ENCODE assay signal across 8 cellular contexts in genomic region chr14:76914533-76915061, GRCh38.
DNase-seq lines count a peak whose midpoint lies in the region; TF ChIP-seq lines count a peak whose summit lies in the region.
"Not testable (repeated sequence)": the region's sequence is repeated elsewhere in the genome, so short reads cannot be mapped to it uniquely, and the experiment has no call there.

No MANE protein-coding gene starts in this region.

- H3K9me3 Mint-ChIP-seq in Calu3 (ENCODE audit: low read depth, unreplicated experiment): not testable (repeated sequence)

- H3K4me1 Mint-ChIP-seq in Calu3 (ENCODE audit: low read depth, unreplicated experiment): peaks cover 46% of the 10 kb centered on the region

- not testable (repeated sequence) for H3K4me3 ChIP-seq in LNCaP clone FGC (ENCODE audit: low read depth, low read length); colonic mucosa; neutrophil (ENCODE audit: low read depth in 1 of 2, low read length in 1 of 2); tibial artery

- not testable (repeated sequence) for H3K27me3 ChIP-seq in colonic mucosa, neutrophil, tibial artery

- not testable (repeated sequence) for H3K27me3 Mint-ChIP-seq in Calu3 (ENCODE audit: unreplicated experiment)

- H3K9me3 ChIP-seq in colonic mucosa, neutrophil, tibial artery: not testable (repeated sequence)

- H3K36me3 ChIP-seq in colonic mucosa, neutrophil, tibial artery: not testable (repeated sequence)

- H3K9ac ChIP-seq in colonic mucosa (ENCODE audit: low read depth in 2 of 2, low read length in 2 of 2): not testable (repeated sequence)

- TF ChIP-seq CTCF in Calu3 (IDR thresholded peaks at IDR 0.05; ENCODE audit: unreplicated experiment); LNCaP clone FGC (IDR thresholded peaks at IDR 0.05; ENCODE audit: control insufficient read depth, extremely low read depth, insufficient read depth); VCaP (conservative IDR thresholded peaks at IDR 0.05); colonic mucosa (IDR thresholded peaks at IDR 0.05); neutrophil (IDR thresholded peaks at IDR 0.05); tibial artery (IDR thresholded peaks at IDR 0.05): not testable (repeated sequence)

- peak; percentile 90 for DNase-seq in Calu3
- DNase-seq in LNCaP clone FGC (ENCODE audit: low read depth): peak; percentile 77
- peak; percentile 14 to 71 for DNase-seq in NCI-H526 (lab: John Stamatoyannopoulos, UW)
- peak; percentile 59 for DNase-seq in colonic mucosa
- peak; percentile 93 for DNase-seq in islet precursor cell
- not testable (repeated sequence) for DNase-seq in tibial artery

- BruUV-seq in Calu3 (replicated peaks; lab: Mats Ljungman, UMichigan): not testable (repeated sequence)

- peak overlapping the region; percentile 26 for H3K4me3 Mint-ChIP-seq in Calu3 (ENCODE audit: low read depth, unreplicated experiment)

- H3K27ac ChIP-seq in VCaP: peak overlapping the region; percentile 96
- not testable (repeated sequence) for H3K27ac ChIP-seq in colonic mucosa
- peak overlapping the region; percentile 92 for H3K27ac ChIP-seq in neutrophil
- H3K27ac ChIP-seq in tibial artery: peak overlapping the region; percentile 2 to 88

- intact Hi-C loops in Calu3 (cut with micrococcal nuclease; ENCODE audit: unreplicated experiment): loop anchor here (5.0 kb wide), 1 partner anchor 48 kb away; no protein-coding TSS in a partner anchor
- intact Hi-C loops in colonic mucosa (cut with DNase I): loop anchor here (5.0 kb wide), 3 partner anchors 37 to 153 kb away; no protein-coding TSS in a partner anchor
- intact Hi-C loops in tibial artery (cut with DNase I; ENCODE audit: low total_unique reads): loop anchor here (5.0 kb wide), 2 partner anchors 113 to 138 kb away; partner anchors contain the start of gene IRF2BPL

- H3K36me3 Mint-ChIP-seq in Calu3 (ENCODE audit: insufficient read depth, unreplicated experiment): peaks cover 17% of the 10 kb centered on the region

- peak overlapping the region; percentile 80 for H3K27ac Mint-ChIP-seq in Calu3 (ENCODE audit: unreplicated experiment)

- CTCF ChIA-PET in Calu3 (lab: Charles Lee): interaction anchor here (0.6 to 2.0 kb wide), 7 partner anchors 39 to 156 kb away, joined by 4 to 12 read pairs (median 7); partner anchors contain the start of gene IRF2BPL

- peaks cover 21% of the 10 kb centered on the region for H3K4me1 ChIP-seq in colonic mucosa
- H3K4me1 ChIP-seq in neutrophil (ENCODE audit: control insufficient read depth in 1 of 2, insufficient read depth in 1 of 2, low read depth in 1 of 2, low read length in 1 of 2): peaks cover 64 to 67% of the 10 kb centered on the region in 2 experiments
- H3K4me1 ChIP-seq in tibial artery: peaks cover 13 to 55% (median 46%) of the 10 kb centered on the region in 4 donors
